Comparison of ENCODE assay signal across 2 cellular contexts in the genomic region with DNA sequence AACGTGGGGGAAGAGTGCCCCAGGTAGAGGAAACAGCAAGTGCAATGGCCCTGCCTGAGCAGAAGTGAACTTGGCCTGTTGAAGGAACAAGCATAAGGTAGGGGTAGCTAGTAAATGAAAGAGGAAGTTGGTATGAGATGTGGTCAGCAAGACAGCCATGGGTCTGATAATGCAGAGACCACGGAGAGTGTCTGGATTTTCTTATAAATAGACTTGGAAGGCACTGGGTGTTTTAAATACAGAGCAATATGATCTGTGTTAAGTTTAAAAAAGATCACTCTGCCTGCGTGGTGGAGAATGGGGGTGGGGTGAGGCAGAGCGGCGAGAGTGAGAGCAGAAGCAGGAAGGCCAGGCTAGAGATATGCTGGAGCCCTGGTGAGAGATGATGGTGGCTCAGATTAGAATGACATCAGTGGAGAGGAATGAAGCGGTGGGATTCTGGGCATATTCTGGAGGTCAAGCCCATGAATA.
TF ChIP-seq lines count a peak whose summit lies in the region.

No MANE protein-coding gene starts in this region.

TF ChIP-seq in SK-N-SH treated with all-trans-retinoic acid at 6 μM for 48 hours, 23 proteins besides CTCF, POLR2A, EP300 and RAD21:
- TF ChIP-seq, protein P1, sequence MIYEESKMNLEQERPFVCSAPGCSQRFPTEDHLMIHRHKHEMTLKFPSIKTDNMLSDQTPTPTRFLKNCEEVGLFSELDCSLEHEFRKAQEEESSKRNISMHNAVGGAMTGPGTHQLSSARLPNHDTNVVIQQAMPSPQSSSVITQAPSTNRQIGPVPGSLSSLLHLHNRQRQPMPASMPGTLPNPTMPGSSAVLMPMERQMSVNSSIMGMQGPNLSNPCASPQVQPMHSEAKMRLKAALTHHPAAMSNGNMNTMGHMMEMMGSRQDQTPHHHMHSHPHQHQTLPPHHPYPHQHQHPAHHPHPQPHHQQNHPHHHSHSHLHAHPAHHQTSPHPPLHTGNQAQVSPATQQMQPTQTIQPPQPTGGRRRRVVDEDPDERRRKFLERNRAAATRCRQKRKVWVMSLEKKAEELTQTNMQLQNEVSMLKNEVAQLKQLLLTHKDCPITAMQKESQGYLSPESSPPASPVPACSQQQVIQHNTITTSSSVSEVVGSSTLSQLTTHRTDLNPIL (CRISPR knock-in tag; IDR thresholded peaks at IDR 0.05; ENCODE audit: low read depth) = no peak
- 0 out of 2 replicates have a peak, but pooled peaks have one; percentile 12 for TF ChIP-seq SNAI2 (CRISPR knock-in tag; IDR thresholded peaks at IDR 0.05)

TF ChIP-seq in H1, 55 proteins besides CTCF, POLR2A, EP300 and RAD21:
- TF ChIP-seq NANOG (IDR thresholded peaks at IDR 0.05; ENCODE audit: insufficient read depth, low read depth, low read length, poor library complexity, severe bottlenecking) (no peak), YY1 (IDR thresholded peaks at IDR 0.05; ENCODE audit: low read depth, low read length) (no peak), HDAC2 (IDR thresholded peaks at IDR 0.05; ENCODE audit: borderline replicate concordance in 1 of 2, low read depth in 2 of 2, low read length in 2 of 2) (no peak), EGR1 (IDR thresholded peaks at IDR 0.05; ENCODE audit: borderline replicate concordance, low read depth, low read length) (no peak), JUN (IDR thresholded peaks at IDR 0.05; ENCODE audit: low read depth, low read length) (peak; percentile 43; the same call in 1 of the 2 replicates), BACH1 (IDR thresholded peaks at IDR 0.05; ENCODE audit: low read length) (no peak), JUND (IDR thresholded peaks at IDR 0.05; ENCODE audit: low read length) (peak; percentile 57; the same call in 1 of the 2 replicates), CTBP2 (IDR thresholded peaks at IDR 0.05; ENCODE audit: borderline replicate concordance, insufficient read depth, insufficient read length, low read length) (no peak), KDM4A (IDR thresholded peaks at IDR 0.05; ENCODE audit: low read depth, low read length, severe bottlenecking) (no peak), RXRA (IDR thresholded peaks at IDR 0.05; ENCODE audit: insufficient read depth, low read depth, low read length) (no peak)
- TF ChIP-seq, protein P2, sequence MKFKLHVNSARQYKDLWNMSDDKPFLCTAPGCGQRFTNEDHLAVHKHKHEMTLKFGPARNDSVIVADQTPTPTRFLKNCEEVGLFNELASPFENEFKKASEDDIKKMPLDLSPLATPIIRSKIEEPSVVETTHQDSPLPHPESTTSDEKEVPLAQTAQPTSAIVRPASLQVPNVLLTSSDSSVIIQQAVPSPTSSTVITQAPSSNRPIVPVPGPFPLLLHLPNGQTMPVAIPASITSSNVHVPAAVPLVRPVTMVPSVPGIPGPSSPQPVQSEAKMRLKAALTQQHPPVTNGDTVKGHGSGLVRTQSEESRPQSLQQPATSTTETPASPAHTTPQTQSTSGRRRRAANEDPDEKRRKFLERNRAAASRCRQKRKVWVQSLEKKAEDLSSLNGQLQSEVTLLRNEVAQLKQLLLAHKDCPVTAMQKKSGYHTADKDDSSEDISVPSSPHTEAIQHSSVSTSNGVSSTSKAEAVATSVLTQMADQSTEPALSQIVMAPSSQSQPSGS (IDR thresholded peaks at IDR 0.05; ENCODE audit: low read length) = no peak
